In the genomic region with DNA sequence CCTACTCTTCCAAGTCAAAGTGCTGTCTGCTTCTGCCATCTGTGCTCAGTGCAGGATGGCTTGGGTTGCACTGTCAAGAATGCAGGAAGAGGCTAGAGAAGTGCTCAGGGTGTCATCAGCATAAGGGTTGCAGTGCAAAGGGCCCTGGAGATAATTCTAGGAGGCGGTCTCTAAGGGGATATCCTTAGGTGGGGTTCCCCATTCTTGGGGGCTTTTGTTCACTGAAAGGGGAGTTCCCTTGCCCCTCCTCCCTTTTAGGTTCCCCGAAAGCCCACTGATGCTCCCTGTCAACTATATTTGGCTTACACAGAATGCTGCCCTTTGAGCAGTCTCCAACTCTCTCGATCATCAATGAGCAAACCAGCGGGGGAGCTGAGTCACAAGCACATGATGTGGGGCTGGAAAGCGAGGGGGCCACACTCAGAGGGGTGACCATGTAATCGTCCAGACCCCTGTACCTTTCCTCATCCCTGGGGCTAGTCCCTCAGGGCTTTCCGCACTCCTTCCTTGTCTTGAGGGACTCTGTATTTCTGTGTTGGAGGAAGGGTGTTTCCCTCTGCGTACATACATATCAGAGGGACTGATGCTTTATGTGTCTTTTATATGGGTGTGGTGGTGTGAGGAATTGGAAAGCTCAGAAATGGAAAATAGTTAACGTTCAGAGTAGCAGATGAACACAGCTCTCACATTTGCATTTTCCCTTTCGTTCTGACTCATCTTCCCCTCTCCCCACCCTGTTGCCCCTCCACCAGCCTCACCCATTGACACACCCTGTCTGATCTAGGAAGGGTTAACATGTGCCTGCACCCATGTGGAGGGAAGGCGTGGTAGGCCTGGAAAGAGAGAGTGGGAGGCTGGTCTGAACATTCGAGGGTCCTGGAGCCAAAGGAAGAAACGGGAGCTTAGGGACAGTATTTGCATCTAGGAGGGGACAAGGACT, we compare ENCODE assay signal across 8 cellular contexts. TPM values are rescaled to one million over a fixed set of nuclear protein-coding genes. Genes with fewer than 3 reads are reported as not detected.
DNase-seq lines count a peak whose midpoint lies in the region; ATAC-seq and TF ChIP-seq lines count a peak whose summit lies in the region.

No MANE protein-coding gene starts in this region.

- peaks cover 38% of the 10 kb centered on the region for H3K4me1 Mint-ChIP-seq in WTC11

- H3K36me3 Mint-ChIP-seq in WTC11: no peaks in the 10 kb centered on the region

- H3K4me3 ChIP-seq in GM08714 (ENCODE audit: low read length): peak overlapping the region; percentile 42; the same call in 1 of the 2 replicates

- no peak overlapping the region for H3K4me3 Mint-ChIP-seq in WTC11

- H3K27me3 Mint-ChIP-seq in WTC11 (ENCODE audit: low read depth): peaks cover 16% of the 10 kb centered on the region

- DNase-seq in WTC11 (ENCODE audit: low spot score): no peak
- peak; percentile 64 for DNase-seq in germinal center (ENCODE audit: low spot score)
- DNase-seq in DMS114 treated with DMSO at 0.1 percent for 48 hours (lab: John Stamatoyannopoulos, UW; ENCODE audit: unreplicated experiment): no peak
- DNase-seq in NCI-H187 (lab: John Stamatoyannopoulos, UW): no peak
- DNase-seq in NCI-H1436 (lab: John Stamatoyannopoulos, UW): no peak

- CTCF ChIA-PET in WTC11 (lab: Charles Lee): interaction anchor here (0.5 to 1.4 kb wide), 6 partner anchors 9 to 233 kb away, joined by 3 to 7 read pairs (median 3); no protein-coding TSS in a partner anchor

- H3K9me3 Mint-ChIP-seq in WTC11: no peaks in the 10 kb centered on the region

- ATAC-seq in GM21381 (IDR thresholded peaks at IDR 0.05; ENCODE audit: unreplicated experiment) (peak; percentile 23), WTC11 (no peak), HG03108 (IDR thresholded peaks at IDR 0.05; ENCODE audit: unreplicated experiment) (no peak)

- POLR2A ChIA-PET in WTC11 (lab: Charles Lee): interaction anchor here (4.0 kb wide), 1 partner anchor 8 kb away, joined by 14 read pairs; a partner anchor contains a TSS

- H3K27ac Mint-ChIP-seq in WTC11: peak overlapping the region; percentile 13; the same call in 1 of the 2 replicates

- TF ChIP-seq CTCF in WTC11 (IDR thresholded peaks at IDR 0.05): no peak

TF ChIP-seq in WTC11, 78 proteins besides CTCF, POLR2A, EP300 and RAD21:
- TF ChIP-seq, protein P1, sequence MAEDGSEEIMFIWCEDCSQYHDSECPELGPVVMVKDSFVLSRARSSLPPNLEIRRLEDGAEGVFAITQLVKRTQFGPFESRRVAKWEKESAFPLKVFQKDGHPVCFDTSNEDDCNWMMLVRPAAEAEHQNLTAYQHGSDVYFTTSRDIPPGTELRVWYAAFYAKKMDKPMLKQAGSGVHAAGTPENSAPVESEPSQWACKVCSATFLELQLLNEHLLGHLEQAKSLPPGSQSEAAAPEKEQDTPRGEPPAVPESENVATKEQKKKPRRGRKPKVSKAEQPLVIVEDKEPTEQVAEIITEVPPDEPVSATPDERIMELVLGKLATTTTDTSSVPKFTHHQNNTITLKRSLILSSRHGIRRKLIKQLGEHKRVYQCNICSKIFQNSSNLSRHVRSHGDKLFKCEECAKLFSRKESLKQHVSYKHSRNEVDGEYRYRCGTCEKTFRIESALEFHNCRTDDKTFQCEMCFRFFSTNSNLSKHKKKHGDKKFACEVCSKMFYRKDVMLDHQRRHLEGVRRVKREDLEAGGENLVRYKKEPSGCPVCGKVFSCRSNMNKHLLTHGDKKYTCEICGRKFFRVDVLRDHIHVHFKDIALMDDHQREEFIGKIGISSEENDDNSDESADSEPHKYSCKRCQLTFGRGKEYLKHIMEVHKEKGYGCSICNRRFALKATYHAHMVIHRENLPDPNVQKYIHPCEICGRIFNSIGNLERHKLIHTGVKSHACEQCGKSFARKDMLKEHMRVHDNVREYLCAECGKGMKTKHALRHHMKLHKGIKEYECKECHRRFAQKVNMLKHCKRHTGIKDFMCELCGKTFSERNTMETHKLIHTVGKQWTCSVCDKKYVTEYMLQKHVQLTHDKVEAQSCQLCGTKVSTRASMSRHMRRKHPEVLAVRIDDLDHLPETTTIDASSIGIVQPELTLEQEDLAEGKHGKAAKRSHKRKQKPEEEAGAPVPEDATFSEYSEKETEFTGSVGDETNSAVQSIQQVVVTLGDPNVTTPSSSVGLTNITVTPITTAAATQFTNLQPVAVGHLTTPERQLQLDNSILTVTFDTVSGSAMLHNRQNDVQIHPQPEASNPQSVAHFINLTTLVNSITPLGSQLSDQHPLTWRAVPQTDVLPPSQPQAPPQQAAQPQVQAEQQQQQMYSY (CRISPR knock-in tag; IDR thresholded peaks at IDR 0.05): no peak
- TF ChIP-seq SP1 (CRISPR knock-in tag; conservative IDR thresholded peaks at IDR 0.05) (no peak), HMGA2 (CRISPR knock-in tag; IDR thresholded peaks at IDR 0.05) (no peak), ZNF232 (CRISPR knock-in tag; IDR thresholded peaks at IDR 0.05) (no peak)
- TF ChIP-seq, protein P2, sequence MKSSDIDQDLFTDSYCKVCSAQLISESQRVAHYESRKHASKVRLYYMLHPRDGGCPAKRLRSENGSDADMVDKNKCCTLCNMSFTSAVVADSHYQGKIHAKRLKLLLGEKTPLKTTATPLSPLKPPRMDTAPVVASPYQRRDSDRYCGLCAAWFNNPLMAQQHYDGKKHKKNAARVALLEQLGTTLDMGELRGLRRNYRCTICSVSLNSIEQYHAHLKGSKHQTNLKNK (CRISPR knock-in tag; IDR thresholded peaks at IDR 0.05): no peak
- TF ChIP-seq, protein P3, sequence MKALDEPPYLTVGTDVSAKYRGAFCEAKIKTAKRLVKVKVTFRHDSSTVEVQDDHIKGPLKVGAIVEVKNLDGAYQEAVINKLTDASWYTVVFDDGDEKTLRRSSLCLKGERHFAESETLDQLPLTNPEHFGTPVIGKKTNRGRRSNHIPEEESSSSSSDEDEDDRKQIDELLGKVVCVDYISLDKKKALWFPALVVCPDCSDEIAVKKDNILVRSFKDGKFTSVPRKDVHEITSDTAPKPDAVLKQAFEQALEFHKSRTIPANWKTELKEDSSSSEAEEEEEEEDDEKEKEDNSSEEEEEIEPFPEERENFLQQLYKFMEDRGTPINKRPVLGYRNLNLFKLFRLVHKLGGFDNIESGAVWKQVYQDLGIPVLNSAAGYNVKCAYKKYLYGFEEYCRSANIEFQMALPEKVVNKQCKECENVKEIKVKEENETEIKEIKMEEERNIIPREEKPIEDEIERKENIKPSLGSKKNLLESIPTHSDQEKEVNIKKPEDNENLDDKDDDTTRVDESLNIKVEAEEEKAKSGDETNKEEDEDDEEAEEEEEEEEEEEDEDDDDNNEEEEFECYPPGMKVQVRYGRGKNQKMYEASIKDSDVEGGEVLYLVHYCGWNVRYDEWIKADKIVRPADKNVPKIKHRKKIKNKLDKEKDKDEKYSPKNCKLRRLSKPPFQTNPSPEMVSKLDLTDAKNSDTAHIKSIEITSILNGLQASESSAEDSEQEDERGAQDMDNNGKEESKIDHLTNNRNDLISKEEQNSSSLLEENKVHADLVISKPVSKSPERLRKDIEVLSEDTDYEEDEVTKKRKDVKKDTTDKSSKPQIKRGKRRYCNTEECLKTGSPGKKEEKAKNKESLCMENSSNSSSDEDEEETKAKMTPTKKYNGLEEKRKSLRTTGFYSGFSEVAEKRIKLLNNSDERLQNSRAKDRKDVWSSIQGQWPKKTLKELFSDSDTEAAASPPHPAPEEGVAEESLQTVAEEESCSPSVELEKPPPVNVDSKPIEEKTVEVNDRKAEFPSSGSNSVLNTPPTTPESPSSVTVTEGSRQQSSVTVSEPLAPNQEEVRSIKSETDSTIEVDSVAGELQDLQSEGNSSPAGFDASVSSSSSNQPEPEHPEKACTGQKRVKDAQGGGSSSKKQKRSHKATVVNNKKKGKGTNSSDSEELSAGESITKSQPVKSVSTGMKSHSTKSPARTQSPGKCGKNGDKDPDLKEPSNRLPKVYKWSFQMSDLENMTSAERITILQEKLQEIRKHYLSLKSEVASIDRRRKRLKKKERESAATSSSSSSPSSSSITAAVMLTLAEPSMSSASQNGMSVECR (CRISPR knock-in tag; IDR thresholded peaks at IDR 0.05; ENCODE audit: borderline replicate concordance): no peak
- TF ChIP-seq, protein P4, sequence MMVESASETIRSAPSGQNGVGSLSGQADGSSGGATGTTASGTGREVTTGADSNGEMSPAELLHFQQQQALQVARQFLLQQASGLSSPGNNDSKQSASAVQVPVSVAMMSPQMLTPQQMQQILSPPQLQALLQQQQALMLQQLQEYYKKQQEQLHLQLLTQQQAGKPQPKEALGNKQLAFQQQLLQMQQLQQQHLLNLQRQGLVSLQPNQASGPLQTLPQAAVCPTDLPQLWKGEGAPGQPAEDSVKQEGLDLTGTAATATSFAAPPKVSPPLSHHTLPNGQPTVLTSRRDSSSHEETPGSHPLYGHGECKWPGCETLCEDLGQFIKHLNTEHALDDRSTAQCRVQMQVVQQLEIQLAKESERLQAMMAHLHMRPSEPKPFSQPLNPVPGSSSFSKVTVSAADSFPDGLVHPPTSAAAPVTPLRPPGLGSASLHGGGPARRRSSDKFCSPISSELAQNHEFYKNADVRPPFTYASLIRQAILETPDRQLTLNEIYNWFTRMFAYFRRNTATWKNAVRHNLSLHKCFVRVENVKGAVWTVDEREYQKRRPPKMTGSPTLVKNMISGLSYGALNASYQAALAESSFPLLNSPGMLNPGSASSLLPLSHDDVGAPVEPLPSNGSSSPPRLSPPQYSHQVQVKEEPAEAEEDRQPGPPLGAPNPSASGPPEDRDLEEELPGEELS (CRISPR knock-in tag; IDR thresholded peaks at IDR 0.05): no peak

RNA-seq across cellular contexts. Expression of a gene that starts 6.7 kb away (rescaled TPM):
- 0.11 to 0.34 TPM (median 0.18 TPM) in 3 replicates for total RNA-seq in WTC11 (2021)

RNA-seq across cellular contexts. Expression of a gene that starts 6.7 kb away (rescaled TPM):
- 53.6 to 66.6 TPM (median 58.1 TPM) in 3 replicates for total RNA-seq in WTC11 (2021)

RNA-seq across cellular contexts. Expression of a gene that starts 31.2 kb away (rescaled TPM):
- 9.9 to 12.7 TPM (median 12.3 TPM) in 3 replicates for total RNA-seq in WTC11 (2021)

RNA-seq across cellular contexts. Expression of a gene that starts 34.2 kb away (rescaled TPM):
- 19.7 to 20.9 TPM (median 20.8 TPM) in 3 replicates for total RNA-seq in WTC11 (2021)

RNA-seq across cellular contexts. Expression of a gene that starts 34.4 kb away (rescaled TPM):
- 80.3 to 85.3 TPM (median 84.0 TPM) in 3 replicates for total RNA-seq in WTC11 (2021)
